Comparison of ENCODE assay signal across 25 cellular contexts in the genomic region with DNA sequence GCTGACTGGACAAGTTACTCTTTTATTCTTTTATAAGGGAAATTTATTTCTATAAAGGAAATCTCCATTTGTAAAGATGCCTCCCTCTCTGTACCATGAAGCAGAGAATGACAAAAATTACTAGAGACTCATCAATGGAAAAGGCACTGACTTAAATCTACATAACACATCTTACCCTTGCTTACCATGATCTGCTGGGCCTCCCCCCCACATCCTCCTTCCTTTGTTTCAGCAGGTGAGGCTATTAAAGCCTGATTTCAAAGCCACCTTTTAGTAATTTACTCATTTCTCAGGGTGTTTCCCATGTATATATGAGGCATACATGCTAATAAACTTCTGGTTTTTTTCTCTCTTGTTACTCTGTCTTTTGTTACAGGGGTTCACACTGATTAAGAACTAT.
"Had no signal": no experiment of that assay in that cellular context is flagged by ENCODE, and none has a peak within 500 bp of the region (broad histone marks: within the 10 kb centered on the region; RNA-seq: fewer than 3 reads in every experiment).

No MANE protein-coding gene starts in this region.

- H3K4me3 Mint-ChIP-seq: activated naive CD8-positive, alpha-beta T cell; activated T-cell treated with anti-CD3 and anti-CD28 coated beads, Interleukin-2, amount 50 U/mL, for 72 hours; nephron had no signal

- H3K9me3 ChIP-seq: esophagus squamous epithelium, left ventricle myocardium inferior, spleen, suprapubic skin, tibial nerve had no signal

- H3K27ac Mint-ChIP-seq: activated naive CD8-positive, alpha-beta T cell; activated T-cell treated with anti-CD3 and anti-CD28 coated beads, Interleukin-2, amount 50 U/mL, for 72 hours; nephron had no signal

- H3K4me3 ChIP-seq: esophagus squamous epithelium, hepatocyte, left ventricle myocardium inferior, lung, spleen, suprapubic skin, tibial nerve had no signal

- DNase-seq: activated CD4-positive, alpha-beta T cell treated with anti-CD3 and anti-CD28 coated beads for 4 hours; activated CD4-positive, alpha-beta T cell treated with anti-CD3 and anti-CD28 coated beads, Interleukin-2, amount 50 U/mL, for 4 hours; activated naive CD4-positive, alpha-beta T cell treated with Interleukin-2 at 50 U/mL for 16 hours; activated T-cell treated with anti-CD3 and anti-CD28 coated beads for 4 hours; activated T-cell treated with anti-CD3 and anti-CD28 coated beads, Interleukin-2, amount 50 U/mL, for 72 hours; anterior cingulate cortex; dermis blood vessel endothelial cell; effector CD4-positive, alpha-beta T cell; esophagus squamous epithelium; foreskin melanocyte; glutamatergic neuron; islet precursor cell; left ventricle myocardium inferior; mesendoderm; posterior cingulate gyrus; spleen; stimulated activated naive CD4-positive, alpha-beta T cell had no signal

- H3K36me3 Mint-ChIP-seq: activated naive CD8-positive, alpha-beta T cell had no signal

- H3K27ac ChIP-seq: epithelial cell of prostate, esophagus squamous epithelium, hepatocyte, left ventricle myocardium inferior, spleen, suprapubic skin, tibial nerve had no signal

- H3K36me3 ChIP-seq: esophagus squamous epithelium, left ventricle myocardium inferior, spleen, suprapubic skin, tibial nerve had no signal

- H3K9me3 Mint-ChIP-seq: activated T-cell treated with anti-CD3 and anti-CD28 coated beads, Interleukin-2, amount 50 U/mL, for 72 hours; nephron had no signal

- H3K4me1 ChIP-seq: esophagus squamous epithelium, left ventricle myocardium inferior, spleen, suprapubic skin, tibial nerve had no signal

- H3K27me3 ChIP-seq: esophagus squamous epithelium, hepatocyte, spleen, suprapubic skin, tibial nerve had no signal

- ATAC-seq: activated T-cell treated with anti-CD3 and anti-CD28 coated beads, Interleukin-2, amount 50 U/mL, for 72 hours; right cardiac atrium had no signal
